Comparison of ENCODE assay signal across 1 cellular context in the genomic region with DNA sequence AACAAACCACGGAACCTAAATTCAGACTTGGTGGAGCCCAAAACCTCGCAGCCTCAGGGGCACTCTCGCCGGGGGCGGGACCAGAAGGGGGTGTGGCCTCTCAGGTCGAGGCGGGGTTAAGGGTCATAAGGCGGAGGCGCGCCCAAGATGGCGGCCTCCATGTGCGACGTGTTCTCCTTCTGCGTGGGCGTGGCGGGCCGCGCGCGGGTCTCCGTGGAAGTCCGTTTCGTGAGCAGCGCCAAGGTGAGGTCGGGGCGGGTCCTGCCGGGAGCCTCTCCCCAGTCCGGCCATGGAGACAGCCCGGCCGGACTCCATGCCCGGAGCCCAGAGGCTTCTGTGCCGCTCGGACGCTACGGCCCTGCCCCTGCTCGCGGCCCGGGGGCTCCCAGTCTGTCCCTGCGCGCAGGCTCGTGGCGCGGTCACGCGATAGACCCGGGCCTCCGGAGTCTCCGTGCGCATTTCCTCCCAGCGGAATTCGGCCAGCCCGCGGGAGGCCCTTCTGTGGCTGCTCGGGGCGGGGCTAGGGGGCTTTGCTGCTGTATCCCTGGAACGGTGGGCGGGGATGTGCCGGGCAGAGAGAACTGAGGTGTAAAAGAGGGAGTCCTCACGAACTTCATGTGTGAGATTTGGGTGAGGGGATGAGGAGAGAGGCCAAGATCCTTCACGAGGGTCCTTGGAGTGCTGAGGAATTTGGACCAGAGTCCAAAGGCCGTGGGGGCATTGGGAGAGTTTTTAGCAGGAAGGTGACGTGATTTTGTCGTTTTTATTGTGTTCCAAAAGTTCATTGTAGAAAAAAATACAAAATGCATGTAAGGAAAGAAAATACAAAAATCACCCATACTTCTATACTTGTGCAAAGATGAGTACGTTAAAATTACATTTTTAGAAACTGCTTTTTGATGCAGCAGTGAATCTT.
TF ChIP-seq lines count a peak whose summit lies in the region.

A gene (plus strand): TSS at position 126 of the 916 bp plus-strand sequence. CDS start 22 bp downstream, at position 148.

TF ChIP-seq in HepG2, 621 proteins besides CTCF, POLR2A, EP300 and RAD21 (continued from another document and continues in another):
- TF ChIP-seq GABPB1 (CRISPR knock-in tag; IDR thresholded peaks at IDR 0.05) = peak; percentile 88
- 0 out of 2 replicates have a peak, but pooled peaks have one; percentile 49 for TF ChIP-seq ELF3 (CRISPR knock-in tag; IDR thresholded peaks at IDR 0.05)
- TF ChIP-seq ARNT (IDR thresholded peaks at IDR 0.05) = no peak
- peak; percentile 53; the same call in 1 of the 2 replicates for TF ChIP-seq SP2 (CRISPR knock-in tag; IDR thresholded peaks at IDR 0.05)
- no peak for TF ChIP-seq ZNF550 (CRISPR knock-in tag; IDR thresholded peaks at IDR 0.05; ENCODE audit: borderline replicate concordance)
- TF ChIP-seq ZNF549 (CRISPR knock-in tag; IDR thresholded peaks at IDR 0.05) = no peak
- TF ChIP-seq ZNF510 (CRISPR knock-in tag; IDR thresholded peaks at IDR 0.05; ENCODE audit: low read depth) = peak; percentile 79; the same call in 1 of the 2 replicates
- TF ChIP-seq, protein P1, sequence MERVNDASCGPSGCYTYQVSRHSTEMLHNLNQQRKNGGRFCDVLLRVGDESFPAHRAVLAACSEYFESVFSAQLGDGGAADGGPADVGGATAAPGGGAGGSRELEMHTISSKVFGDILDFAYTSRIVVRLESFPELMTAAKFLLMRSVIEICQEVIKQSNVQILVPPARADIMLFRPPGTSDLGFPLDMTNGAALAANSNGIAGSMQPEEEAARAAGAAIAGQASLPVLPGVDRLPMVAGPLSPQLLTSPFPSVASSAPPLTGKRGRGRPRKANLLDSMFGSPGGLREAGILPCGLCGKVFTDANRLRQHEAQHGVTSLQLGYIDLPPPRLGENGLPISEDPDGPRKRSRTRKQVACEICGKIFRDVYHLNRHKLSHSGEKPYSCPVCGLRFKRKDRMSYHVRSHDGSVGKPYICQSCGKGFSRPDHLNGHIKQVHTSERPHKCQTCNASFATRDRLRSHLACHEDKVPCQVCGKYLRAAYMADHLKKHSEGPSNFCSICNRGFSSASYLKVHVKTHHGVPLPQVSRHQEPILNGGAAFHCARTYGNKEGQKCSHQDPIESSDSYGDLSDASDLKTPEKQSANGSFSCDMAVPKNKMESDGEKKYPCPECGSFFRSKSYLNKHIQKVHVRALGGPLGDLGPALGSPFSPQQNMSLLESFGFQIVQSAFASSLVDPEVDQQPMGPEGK (CRISPR knock-in tag; IDR thresholded peaks at IDR 0.05) = peak; percentile 67
- peak; percentile 36 for TF ChIP-seq BHLHE40 (IDR thresholded peaks at IDR 0.05; ENCODE audit: low read length)
- TF ChIP-seq ZNF674 (CRISPR knock-in tag; IDR thresholded peaks at IDR 0.05; ENCODE audit: low read depth) = no peak; the same call in 1 of the 2 replicates
- TF ChIP-seq CCAR2 (optimal IDR thresholded peaks at IDR 0.05; ENCODE audit: low read depth, low read length) = no peak
- TF ChIP-seq, protein P2, sequence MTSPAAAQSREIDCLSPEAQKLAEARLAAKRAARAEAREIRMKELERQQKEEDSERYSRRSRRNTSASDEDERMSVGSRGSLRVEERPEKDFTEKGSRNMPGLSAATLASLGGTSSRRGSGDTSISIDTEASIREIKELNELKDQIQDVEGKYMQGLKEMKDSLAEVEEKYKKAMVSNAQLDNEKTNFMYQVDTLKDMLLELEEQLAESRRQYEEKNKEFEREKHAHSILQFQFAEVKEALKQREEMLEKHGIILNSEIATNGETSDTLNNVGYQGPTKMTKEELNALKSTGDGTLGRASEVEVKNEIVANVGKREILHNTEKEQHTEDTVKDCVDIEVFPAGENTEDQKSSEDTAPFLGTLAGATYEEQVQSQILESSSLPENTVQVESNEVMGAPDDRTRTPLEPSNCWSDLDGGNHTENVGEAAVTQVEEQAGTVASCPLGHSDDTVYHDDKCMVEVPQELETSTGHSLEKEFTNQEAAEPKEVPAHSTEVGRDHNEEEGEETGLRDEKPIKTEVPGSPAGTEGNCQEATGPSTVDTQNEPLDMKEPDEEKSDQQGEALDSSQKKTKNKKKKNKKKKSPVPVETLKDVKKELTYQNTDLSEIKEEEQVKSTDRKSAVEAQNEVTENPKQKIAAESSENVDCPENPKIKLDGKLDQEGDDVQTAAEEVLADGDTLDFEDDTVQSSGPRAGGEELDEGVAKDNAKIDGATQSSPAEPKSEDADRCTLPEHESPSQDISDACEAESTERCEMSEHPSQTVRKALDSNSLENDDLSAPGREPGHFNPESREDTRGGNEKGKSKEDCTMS (CRISPR knock-in tag; conservative IDR thresholded peaks at IDR 0.05) = no peak; the same call in 1 of the 2 replicates
- TF ChIP-seq, protein P3, sequence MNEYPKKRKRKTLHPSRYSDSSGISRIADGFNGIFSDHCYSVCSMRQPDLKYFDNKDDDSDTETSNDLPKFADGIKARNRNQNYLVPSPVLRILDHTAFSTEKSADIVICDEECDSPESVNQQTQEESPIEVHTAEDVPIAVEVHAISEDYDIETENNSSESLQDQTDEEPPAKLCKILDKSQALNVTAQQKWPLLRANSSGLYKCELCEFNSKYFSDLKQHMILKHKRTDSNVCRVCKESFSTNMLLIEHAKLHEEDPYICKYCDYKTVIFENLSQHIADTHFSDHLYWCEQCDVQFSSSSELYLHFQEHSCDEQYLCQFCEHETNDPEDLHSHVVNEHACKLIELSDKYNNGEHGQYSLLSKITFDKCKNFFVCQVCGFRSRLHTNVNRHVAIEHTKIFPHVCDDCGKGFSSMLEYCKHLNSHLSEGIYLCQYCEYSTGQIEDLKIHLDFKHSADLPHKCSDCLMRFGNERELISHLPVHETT (CRISPR knock-in tag; conservative IDR thresholded peaks at IDR 0.05) = peak; percentile 59
- TF ChIP-seq PTBP1 (IDR thresholded peaks at IDR 0.05; ENCODE audit: low read depth, low read length, poor library complexity, severe bottlenecking) = no peak
- peak; percentile 76; the same call in 1 of the 2 replicates for TF ChIP-seq MEF2D (CRISPR knock-in tag; IDR thresholded peaks at IDR 0.05)
- TF ChIP-seq, protein P4, sequence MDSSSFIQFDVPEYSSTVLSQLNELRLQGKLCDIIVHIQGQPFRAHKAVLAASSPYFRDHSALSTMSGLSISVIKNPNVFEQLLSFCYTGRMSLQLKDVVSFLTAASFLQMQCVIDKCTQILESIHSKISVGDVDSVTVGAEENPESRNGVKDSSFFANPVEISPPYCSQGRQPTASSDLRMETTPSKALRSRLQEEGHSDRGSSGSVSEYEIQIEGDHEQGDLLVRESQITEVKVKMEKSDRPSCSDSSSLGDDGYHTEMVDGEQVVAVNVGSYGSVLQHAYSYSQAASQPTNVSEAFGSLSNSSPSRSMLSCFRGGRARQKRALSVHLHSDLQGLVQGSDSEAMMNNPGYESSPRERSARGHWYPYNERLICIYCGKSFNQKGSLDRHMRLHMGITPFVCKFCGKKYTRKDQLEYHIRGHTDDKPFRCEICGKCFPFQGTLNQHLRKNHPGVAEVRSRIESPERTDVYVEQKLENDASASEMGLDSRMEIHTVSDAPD (CRISPR knock-in tag; IDR thresholded peaks at IDR 0.05) = no peak
- no peak for TF ChIP-seq ATF7 (IDR thresholded peaks at IDR 0.05)
- peak; percentile 64; the same call in 1 of the 2 replicates for TF ChIP-seq ATF7 (CRISPR knock-in tag; IDR thresholded peaks at IDR 0.05)
- TF ChIP-seq MTA1 (CRISPR knock-in tag; IDR thresholded peaks at IDR 0.05; ENCODE audit: borderline replicate concordance) = peak; percentile 81; the same call in 1 of the 2 replicates
- TF ChIP-seq, protein P5, sequence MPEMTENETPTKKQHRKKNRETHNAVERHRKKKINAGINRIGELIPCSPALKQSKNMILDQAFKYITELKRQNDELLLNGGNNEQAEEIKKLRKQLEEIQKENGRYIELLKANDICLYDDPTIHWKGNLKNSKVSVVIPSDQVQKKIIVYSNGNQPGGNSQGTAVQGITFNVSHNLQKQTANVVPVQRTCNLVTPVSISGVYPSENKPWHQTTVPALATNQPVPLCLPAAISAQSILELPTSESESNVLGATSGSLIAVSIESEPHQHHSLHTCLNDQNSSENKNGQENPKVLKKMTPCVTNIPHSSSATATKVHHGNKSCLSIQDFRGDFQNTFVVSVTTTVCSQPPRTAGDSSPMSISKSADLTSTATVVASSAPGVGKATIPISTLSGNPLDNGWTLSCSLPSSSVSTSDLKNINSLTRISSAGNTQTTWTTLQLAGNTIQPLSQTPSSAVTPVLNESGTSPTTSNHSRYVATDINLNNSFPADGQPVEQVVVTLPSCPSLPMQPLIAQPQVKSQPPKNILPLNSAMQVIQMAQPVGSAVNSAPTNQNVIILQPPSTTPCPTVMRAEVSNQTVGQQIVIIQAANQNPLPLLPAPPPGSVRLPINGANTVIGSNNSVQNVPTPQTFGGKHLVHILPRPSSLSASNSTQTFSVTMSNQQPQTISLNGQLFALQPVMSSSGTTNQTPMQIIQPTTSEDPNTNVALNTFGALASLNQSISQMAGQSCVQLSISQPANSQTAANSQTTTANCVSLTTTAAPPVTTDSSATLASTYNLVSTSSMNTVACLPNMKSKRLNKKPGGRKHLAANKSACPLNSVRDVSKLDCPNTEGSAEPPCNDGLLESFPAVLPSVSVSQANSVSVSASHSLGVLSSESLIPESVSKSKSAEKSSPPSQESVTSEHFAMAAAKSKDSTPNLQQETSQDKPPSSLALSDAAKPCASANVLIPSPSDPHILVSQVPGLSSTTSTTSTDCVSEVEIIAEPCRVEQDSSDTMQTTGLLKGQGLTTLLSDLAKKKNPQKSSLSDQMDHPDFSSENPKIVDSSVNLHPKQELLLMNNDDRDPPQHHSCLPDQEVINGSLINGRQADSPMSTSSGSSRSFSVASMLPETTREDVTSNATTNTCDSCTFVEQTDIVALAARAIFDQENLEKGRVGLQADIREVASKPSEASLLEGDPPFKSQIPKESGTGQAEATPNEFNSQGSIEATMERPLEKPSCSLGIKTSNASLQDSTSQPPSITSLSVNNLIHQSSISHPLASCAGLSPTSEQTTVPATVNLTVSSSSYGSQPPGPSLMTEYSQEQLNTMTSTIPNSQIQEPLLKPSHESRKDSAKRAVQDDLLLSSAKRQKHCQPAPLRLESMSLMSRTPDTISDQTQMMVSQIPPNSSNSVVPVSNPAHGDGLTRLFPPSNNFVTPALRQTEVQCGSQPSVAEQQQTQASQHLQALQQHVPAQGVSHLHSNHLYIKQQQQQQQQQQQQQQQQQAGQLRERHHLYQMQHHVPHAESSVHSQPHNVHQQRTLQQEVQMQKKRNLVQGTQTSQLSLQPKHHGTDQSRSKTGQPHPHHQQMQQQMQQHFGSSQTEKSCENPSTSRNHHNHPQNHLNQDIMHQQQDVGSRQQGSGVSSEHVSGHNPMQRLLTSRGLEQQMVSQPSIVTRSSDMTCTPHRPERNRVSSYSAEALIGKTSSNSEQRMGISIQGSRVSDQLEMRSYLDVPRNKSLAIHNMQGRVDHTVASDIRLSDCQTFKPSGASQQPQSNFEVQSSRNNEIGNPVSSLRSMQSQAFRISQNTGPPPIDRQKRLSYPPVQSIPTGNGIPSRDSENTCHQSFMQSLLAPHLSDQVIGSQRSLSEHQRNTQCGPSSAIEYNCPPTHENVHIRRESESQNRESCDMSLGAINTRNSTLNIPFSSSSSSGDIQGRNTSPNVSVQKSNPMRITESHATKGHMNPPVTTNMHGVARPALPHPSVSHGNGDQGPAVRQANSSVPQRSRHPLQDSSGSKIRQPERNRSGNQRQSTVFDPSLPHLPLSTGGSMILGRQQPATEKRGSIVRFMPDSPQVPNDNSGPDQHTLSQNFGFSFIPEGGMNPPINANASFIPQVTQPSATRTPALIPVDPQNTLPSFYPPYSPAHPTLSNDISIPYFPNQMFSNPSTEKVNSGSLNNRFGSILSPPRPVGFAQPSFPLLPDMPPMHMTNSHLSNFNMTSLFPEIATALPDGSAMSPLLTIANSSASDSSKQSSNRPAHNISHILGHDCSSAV (CRISPR knock-in tag; IDR thresholded peaks at IDR 0.05; ENCODE audit: borderline replicate concordance) = no peak
- peak; percentile 47; the same call in 1 of the 2 replicates for TF ChIP-seq MIER3 (CRISPR knock-in tag; IDR thresholded peaks at IDR 0.05; ENCODE audit: borderline replicate concordance)
- peak; percentile 78; the same call in 1 of the 2 replicates for TF ChIP-seq RNF2 (conservative IDR thresholded peaks at IDR 0.05; ENCODE audit: low read depth)
- TF ChIP-seq ZNF12 (CRISPR knock-in tag; IDR thresholded peaks at IDR 0.05) = peak; percentile 49
- no peak for TF ChIP-seq ZNF17 (CRISPR knock-in tag; IDR thresholded peaks at IDR 0.05)
- no peak for TF ChIP-seq PRPF4 (IDR thresholded peaks at IDR 0.05; ENCODE audit: low read depth, low read length, poor library complexity, severe bottlenecking)
- TF ChIP-seq CCDC6 (CRISPR knock-in tag; IDR thresholded peaks at IDR 0.05) = no peak; the same call in none of the 2 replicates
- TF ChIP-seq SMARCC2 (IDR thresholded peaks at IDR 0.05) = no peak
- no peak; the same call in 1 of the 2 replicates for TF ChIP-seq DR1 (CRISPR knock-in tag; IDR thresholded peaks at IDR 0.05)
- TF ChIP-seq, protein P6, sequence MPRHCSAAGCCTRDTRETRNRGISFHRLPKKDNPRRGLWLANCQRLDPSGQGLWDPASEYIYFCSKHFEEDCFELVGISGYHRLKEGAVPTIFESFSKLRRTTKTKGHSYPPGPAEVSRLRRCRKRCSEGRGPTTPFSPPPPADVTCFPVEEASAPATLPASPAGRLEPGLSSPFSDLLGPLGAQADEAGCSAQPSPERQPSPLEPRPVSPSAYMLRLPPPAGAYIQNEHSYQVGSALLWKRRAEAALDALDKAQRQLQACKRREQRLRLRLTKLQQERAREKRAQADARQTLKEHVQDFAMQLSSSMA (CRISPR knock-in tag; IDR thresholded peaks at IDR 0.05) = no peak; the same call in 1 of the 2 replicates
- TF ChIP-seq, protein P7, sequence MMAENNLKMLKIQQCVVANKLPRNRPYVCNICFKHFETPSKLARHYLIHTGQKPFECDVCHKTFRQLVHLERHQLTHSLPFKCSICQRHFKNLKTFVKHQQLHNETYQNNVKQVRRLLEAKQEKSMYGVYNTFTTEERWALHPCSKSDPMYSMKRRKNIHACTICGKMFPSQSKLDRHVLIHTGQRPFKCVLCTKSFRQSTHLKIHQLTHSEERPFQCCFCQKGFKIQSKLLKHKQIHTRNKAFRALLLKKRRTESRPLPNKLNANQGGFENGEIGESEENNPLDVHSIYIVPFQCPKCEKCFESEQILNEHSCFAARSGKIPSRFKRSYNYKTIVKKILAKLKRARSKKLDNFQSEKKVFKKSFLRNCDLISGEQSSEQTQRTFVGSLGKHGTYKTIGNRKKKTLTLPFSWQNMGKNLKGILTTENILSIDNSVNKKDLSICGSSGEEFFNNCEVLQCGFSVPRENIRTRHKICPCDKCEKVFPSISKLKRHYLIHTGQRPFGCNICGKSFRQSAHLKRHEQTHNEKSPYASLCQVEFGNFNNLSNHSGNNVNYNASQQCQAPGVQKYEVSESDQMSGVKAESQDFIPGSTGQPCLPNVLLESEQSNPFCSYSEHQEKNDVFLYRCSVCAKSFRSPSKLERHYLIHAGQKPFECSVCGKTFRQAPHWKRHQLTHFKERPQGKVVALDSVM (CRISPR knock-in tag; IDR thresholded peaks at IDR 0.05) = peak; percentile 19; the same call in 1 of the 2 replicates
- peak; percentile 98 for TF ChIP-seq ZNF446 (CRISPR knock-in tag; IDR thresholded peaks at IDR 0.05)
- TF ChIP-seq KLF16 (CRISPR knock-in tag; IDR thresholded peaks at IDR 0.05) = no peak; a peak in 1 of 4 replicates
- TF ChIP-seq CHCHD3 (CRISPR knock-in tag; IDR thresholded peaks at IDR 0.05) = peak; percentile 82
- peak; percentile 78; the same call in 1 of the 2 replicates for TF ChIP-seq HES4 (CRISPR knock-in tag; IDR thresholded peaks at IDR 0.05; ENCODE audit: borderline replicate concordance)
